In the genomic region with DNA sequence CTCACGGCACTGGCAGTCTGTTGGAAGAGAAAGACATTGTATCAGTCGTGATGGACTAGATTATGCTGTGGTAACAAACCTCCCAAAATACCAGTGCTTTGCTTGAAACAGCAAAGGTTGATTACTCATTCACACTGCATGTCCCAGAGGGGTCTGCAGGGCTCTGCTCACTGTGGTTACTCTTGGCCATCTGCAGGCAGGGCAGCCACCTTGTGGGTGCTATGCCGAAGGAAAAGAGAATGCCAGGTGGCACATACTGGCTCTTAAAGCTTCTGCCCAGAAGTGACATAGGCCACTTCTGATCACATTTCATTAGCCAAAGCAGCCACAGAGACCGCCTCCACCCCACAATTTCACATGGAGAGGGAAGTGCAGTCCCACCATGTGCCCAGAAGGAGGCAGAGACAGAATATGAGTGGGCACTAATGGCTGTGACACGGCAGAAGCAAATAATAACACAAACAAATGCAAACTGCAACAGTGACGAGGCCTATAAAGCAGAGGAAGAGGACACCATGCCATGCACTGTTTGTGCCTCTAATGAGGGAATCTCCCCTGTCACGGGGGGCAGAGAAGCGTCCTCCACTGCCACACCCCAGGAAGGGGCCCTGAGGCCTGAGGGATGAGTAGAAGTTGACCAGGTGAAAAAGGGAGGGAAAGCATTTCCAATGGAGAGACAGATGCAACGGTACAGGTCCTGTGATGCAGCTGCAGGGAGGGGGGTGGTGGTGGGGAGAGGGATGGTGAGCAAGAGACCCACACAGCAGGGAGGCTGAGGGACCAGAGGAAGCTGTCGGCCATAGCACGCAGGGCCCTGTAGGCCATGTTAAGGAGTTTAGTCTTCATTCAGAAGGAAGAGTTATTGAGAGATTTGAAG, we compare ENCODE assay signal across 8 cellular contexts. TPM values are rescaled to one million over a fixed set of nuclear protein-coding genes. Genes with fewer than 3 reads are reported as not detected.
DNase-seq lines count a peak whose midpoint lies in the region; FAIRE-seq and TF ChIP-seq lines count a peak whose summit lies in the region.

No MANE protein-coding gene starts in this region.

- H3K79me1 ChIP-seq in mesendoderm (ENCODE audit: low read length): no peaks in the 10 kb centered on the region

- intact Hi-C loops in adrenal gland (cut with DNase I): no loop called here

- H3K4me2 ChIP-seq in mesendoderm (ENCODE audit: low read length): no peak overlapping the region

- H2AK5ac ChIP-seq in mesendoderm (ENCODE audit: low read length): no peak overlapping the region

- no peak overlapping the region for H3K27ac ChIP-seq in adrenal gland
- no peak overlapping the region for H3K27ac ChIP-seq in mesendoderm (ENCODE audit: low read depth, low read length)
- H3K27ac ChIP-seq in Peyer's patch: no peak overlapping the region

- H3K4me3 ChIP-seq in LNCaP clone FGC (ENCODE audit: low read depth, low read length) (no peak overlapping the region), adrenal gland (no peak overlapping the region), mesendoderm (ENCODE audit: low read length) (no peak overlapping the region), Peyer's patch (no peak overlapping the region)

- H3K4ac ChIP-seq in mesendoderm (ENCODE audit: low read depth, low read length): no peak overlapping the region

- peak overlapping the region; percentile 25 for H3K56ac ChIP-seq in mesendoderm (ENCODE audit: low read length)

- no peaks in the 10 kb centered on the region for H3K79me2 ChIP-seq in mesendoderm (ENCODE audit: control insufficient read depth, insufficient read depth, low read length)

- DNase-seq in Daoy (ENCODE audit: low read depth) (peak; percentile 22), GM20000 (ENCODE audit: low spot score) (peak; percentile 25), LNCaP clone FGC (ENCODE audit: low read depth) (peak; percentile 40), adrenal gland (peak in 4 of 7 donors; percentile 12 to 25 (median 21)), mesendoderm (peak; percentile 83), RCC 7860 (ENCODE audit: low spot score) (no peak), Peyer's patch (no peak), NCI-H1092 (lab: John Stamatoyannopoulos, UW) (no peak)

- no peak overlapping the region for H4K8ac ChIP-seq in mesendoderm (ENCODE audit: low read depth, low read length)

- H2BK120ac ChIP-seq in mesendoderm (ENCODE audit: low read depth, low read length): no peak overlapping the region

- H3K4me1 ChIP-seq in adrenal gland (replicated peaks in 1 of 2) (no peaks in the 10 kb centered on the region), mesendoderm (ENCODE audit: control insufficient read depth, low read depth, low read length) (no peaks in the 10 kb centered on the region), Peyer's patch (no peaks in the 10 kb centered on the region)

- 61 to 71% (median 69%) methylated on average over 11 of the region's 11 CpGs for WGBS in adrenal gland, 4 donors
- WGBS in mesendoderm (ENCODE audit: extremely low coverage, insufficient coverage, low lambda C conversion rate): no CpG with 5 or more reads among the region's 11 CpGs

- FAIRE-seq in RCC 7860 (lab: Jason Lieb, UNC): no peak

- no peaks in the 10 kb centered on the region for H3K27me3 ChIP-seq in adrenal gland
- no peaks in the 10 kb centered on the region for H3K27me3 ChIP-seq in mesendoderm (ENCODE audit: insufficient read depth, low read length, poor library complexity)
- H3K27me3 ChIP-seq in Peyer's patch: no peaks in the 10 kb centered on the region

- H3K18ac ChIP-seq in mesendoderm (ENCODE audit: low read length): no peak overlapping the region

- H3K9me3 ChIP-seq in adrenal gland (replicated peaks in 1 of 3) (no peaks in the 10 kb centered on the region), Peyer's patch (no peaks in the 10 kb centered on the region)

- no peak overlapping the region for H4K5ac ChIP-seq in mesendoderm (ENCODE audit: low read length)

- no peak overlapping the region for H3K9ac ChIP-seq in mesendoderm (ENCODE audit: low read length)

- TF ChIP-seq CTCF in GM20000 (IDR thresholded peaks at IDR 0.05; ENCODE audit: extremely low read depth, missing control alignments): peak; percentile 25
- peak; percentile 91 for TF ChIP-seq CTCF in LNCaP clone FGC (IDR thresholded peaks at IDR 0.05; ENCODE audit: control insufficient read depth, extremely low read depth, insufficient read depth)
- TF ChIP-seq CTCF in adrenal gland (IDR thresholded peaks at IDR 0.05): peak; percentile 20 to 56 (median 44)
- TF ChIP-seq CTCF in Peyer's patch (IDR thresholded peaks at IDR 0.05): peak in 2 of 6 experiments; percentile 13 to 14

- no peak overlapping the region for H3K23ac ChIP-seq in mesendoderm (ENCODE audit: low read length)

- TF ChIP-seq POLR2A in adrenal gland (IDR thresholded peaks at IDR 0.05) (no peak), Peyer's patch (IDR thresholded peaks at IDR 0.05) (no peak)

- H3K36me3 ChIP-seq in adrenal gland (replicated peaks in 1 of 2): no peaks in the 10 kb centered on the region
- H3K36me3 ChIP-seq in mesendoderm (ENCODE audit: control insufficient read depth, insufficient read depth, low read length): no peaks in the 10 kb centered on the region
- no peaks in the 10 kb centered on the region for H3K36me3 ChIP-seq in Peyer's patch

- no peak overlapping the region for H2BK15ac ChIP-seq in mesendoderm (replicated peaks; ENCODE audit: low read depth)

- H2BK5ac ChIP-seq in mesendoderm (ENCODE audit: low read length): no peak overlapping the region

RNA-seq across cellular contexts. Expression of a gene that starts 51.7 kb away (rescaled TPM):
- total RNA-seq in Daoy (2014; rRNA removed; shearing (Covaris generic)): 7.4 and 12.1 TPM in 2 replicates
- total RNA-seq in adrenal gland (10 to 100 TPM in 7 of 8 donors, 1 to 10 TPM in 1; 8.6 to 36.4 (median 13.1) TPM), Peyer's patch (10 to 100 TPM in 1 of 4 donors, 1 to 10 TPM in 3; 1.6 to 21.3 (median 9.6) TPM)
- 10 to 100 TPM in 1 of 3 donors, 1 to 10 TPM in 2; 5.0 to 15.4 (median 5.1) TPM for polyA plus RNA-seq in adrenal gland
- 3.7 TPM for polyA plus RNA-seq in mesendoderm (2013, experiment 1 of 2)
- polyA plus RNA-seq in mesendoderm (2013, experiment 2 of 2): 3.8 TPM

Comparison
In these comparisons a context has a peak if more than half of its experiments do, and no peak if none do; other contexts are left out.
1. DNase-seq: peak in Daoy (single experiment), GM20000 (single experiment), LNCaP clone FGC (single experiment), adrenal gland (4 of 7) and mesendoderm (single experiment); none in RCC 7860 (single experiment), Peyer's patch (0 of 3) and NCI-H1092 (single experiment).